1 cellular context compared by ENCODE assay signal in the genomic region with DNA sequence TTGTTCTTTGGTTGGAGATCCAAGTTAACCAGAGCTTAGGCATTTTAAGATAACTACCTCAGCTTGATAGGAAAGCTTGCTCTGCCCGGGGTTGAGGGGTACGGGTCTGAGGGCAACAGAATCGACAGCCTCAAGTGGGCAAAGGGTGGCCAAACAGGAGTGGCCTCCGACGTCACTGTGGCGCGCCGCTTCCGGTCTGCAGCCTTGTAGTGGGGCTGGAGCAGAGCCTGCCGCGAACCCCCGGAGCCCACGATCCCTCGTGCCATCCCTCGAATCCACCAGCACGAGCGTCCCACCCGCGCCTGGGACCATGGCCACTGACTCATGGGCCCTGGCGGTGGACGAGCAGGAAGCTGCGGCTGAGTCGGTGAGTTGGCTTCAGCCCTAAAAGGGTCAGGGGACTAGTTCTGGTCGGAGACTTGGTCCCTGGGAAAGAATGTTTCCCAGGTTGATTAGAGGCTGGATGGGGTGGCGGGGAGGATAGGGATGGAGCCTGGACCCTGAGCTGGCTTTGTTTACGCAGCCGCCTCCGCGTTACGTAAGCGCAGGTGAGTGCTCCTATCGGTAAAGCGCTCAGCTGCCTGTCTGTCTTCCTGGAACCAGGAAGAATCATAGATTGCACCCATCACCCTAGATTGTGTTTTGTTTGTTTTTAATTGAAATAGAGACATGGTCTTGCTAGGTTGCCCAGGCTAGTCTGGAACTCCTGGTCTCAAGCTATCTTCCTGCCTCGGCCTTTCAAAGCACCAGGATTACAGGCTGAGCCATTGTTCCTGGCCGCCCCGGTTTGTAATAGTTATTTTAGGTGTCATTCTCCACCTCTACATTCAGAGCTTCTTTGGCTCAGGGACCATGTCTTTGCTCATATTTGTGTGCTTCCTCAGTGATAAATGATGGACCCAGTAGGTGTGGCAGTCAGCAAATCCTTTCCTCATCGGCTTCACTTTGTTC.
TF ChIP-seq lines count a peak whose summit lies in the region.

A gene (plus strand): TSS at position 199 of the 951 bp plus-strand sequence. CDS start 112 bp downstream, at position 311.

TF ChIP-seq in HepG2, 621 proteins besides CTCF, POLR2A, EP300 and RAD21 (continued from another document and continues in another):
- TF ChIP-seq, protein P1, sequence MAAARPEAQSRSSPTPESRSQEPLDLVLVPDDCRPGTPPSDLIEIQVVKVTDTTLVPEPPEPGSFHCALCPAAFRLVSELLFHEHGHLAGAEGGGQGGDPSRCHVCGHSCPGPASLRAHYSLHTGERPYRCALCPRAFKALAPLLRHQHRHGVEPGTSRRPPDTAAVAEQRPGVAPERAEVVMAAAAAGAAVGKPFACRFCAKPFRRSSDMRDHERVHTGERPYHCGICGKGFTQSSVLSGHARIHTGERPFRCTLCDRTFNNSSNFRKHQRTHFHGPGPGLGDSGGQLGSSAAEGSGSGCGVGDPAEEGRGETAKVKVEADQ (CRISPR knock-in tag; IDR thresholded peaks at IDR 0.05; ENCODE audit: borderline replicate concordance), result peak; percentile 83; the same call in 1 of the 2 replicates
- TF ChIP-seq PRMT3 (CRISPR knock-in tag; IDR thresholded peaks at IDR 0.05; ENCODE audit: borderline replicate concordance, low read depth) (no peak), ZNF607 (CRISPR knock-in tag; IDR thresholded peaks at IDR 0.05; ENCODE audit: borderline replicate concordance) (peak; percentile 79; the same call in 1 of the 2 replicates), ZNF782 (CRISPR knock-in tag; IDR thresholded peaks at IDR 0.05; ENCODE audit: borderline replicate concordance) (no peak; the same call in 1 of the 2 replicates), ZNF644 (CRISPR knock-in tag; IDR thresholded peaks at IDR 0.05; ENCODE audit: low read depth) (peak; percentile 10; the same call in 1 of the 2 replicates), ISL2 (CRISPR knock-in tag; IDR thresholded peaks at IDR 0.05) (peak; percentile 28; the same call in 1 of the 2 replicates), SMAD9 (CRISPR knock-in tag; IDR thresholded peaks at IDR 0.05) (peak; percentile 48; the same call in 1 of the 2 replicates), SIN3A (IDR thresholded peaks at IDR 0.05; ENCODE audit: borderline replicate concordance, low read depth, low read length) (peak; percentile 83; the same call in 1 of the 2 replicates), ZNF841 (CRISPR knock-in tag; IDR thresholded peaks at IDR 0.05; ENCODE audit: borderline replicate concordance) (no peak), U2AF2 (IDR thresholded peaks at IDR 0.05; ENCODE audit: low read depth, low read length) (no peak), CCDC6 (CRISPR knock-in tag; IDR thresholded peaks at IDR 0.05) (peak; percentile 94; the same call in 1 of the 2 replicates), ZNF674 (CRISPR knock-in tag; IDR thresholded peaks at IDR 0.05; ENCODE audit: low read depth) (peak; percentile 96; the same call in 1 of the 2 replicates), HOXD1 (CRISPR knock-in tag; IDR thresholded peaks at IDR 0.05) (no peak), XBP1 (CRISPR knock-in tag; IDR thresholded peaks at IDR 0.05) (0 out of 2 replicates have a peak, but pooled peaks have one; percentile 45), FOXM1 (CRISPR knock-in tag; IDR thresholded peaks at IDR 0.05) (no peak), PAX8 (CRISPR knock-in tag; IDR thresholded peaks at IDR 0.05; ENCODE audit: borderline replicate concordance) (no peak; the same call in 1 of the 2 replicates), KMT2B (CRISPR knock-in tag; IDR thresholded peaks at IDR 0.05) (peak; percentile 88), ZNF3 (CRISPR knock-in tag; IDR thresholded peaks at IDR 0.05) (0 out of 2 replicates have a peak, but pooled peaks have one; percentile 40), RFX3 (CRISPR knock-in tag; IDR thresholded peaks at IDR 0.05) (no peak), KAT2B (IDR thresholded peaks at IDR 0.05; ENCODE audit: borderline replicate concordance, low read depth, low read length) (no peak), ZNF225 (CRISPR knock-in tag; IDR thresholded peaks at IDR 0.05) (peak; percentile 98), MAFG (CRISPR knock-in tag; IDR thresholded peaks at IDR 0.05) (no peak), RXRA (CRISPR knock-in tag; IDR thresholded peaks at IDR 0.05) (peak; percentile 80; the same call in 1 of the 2 replicates), NFIC (IDR thresholded peaks at IDR 0.05; ENCODE audit: low read length) (no peak), HOXA7 (CRISPR knock-in tag; IDR thresholded peaks at IDR 0.05) (no peak), ZFX (CRISPR knock-in tag; IDR thresholded peaks at IDR 0.05; ENCODE audit: low read depth) (peak; percentile 76), NFATC3 (CRISPR knock-in tag; IDR thresholded peaks at IDR 0.05) (no peak), ZNF124 (CRISPR knock-in tag; IDR thresholded peaks at IDR 0.05) (peak; percentile 55), SKI (IDR thresholded peaks at IDR 0.05; ENCODE audit: partially characterized antibody) (peak; percentile 70), NR3C1 (CRISPR knock-in tag; IDR thresholded peaks at IDR 0.05) (no peak)
- TF ChIP-seq, protein P2, sequence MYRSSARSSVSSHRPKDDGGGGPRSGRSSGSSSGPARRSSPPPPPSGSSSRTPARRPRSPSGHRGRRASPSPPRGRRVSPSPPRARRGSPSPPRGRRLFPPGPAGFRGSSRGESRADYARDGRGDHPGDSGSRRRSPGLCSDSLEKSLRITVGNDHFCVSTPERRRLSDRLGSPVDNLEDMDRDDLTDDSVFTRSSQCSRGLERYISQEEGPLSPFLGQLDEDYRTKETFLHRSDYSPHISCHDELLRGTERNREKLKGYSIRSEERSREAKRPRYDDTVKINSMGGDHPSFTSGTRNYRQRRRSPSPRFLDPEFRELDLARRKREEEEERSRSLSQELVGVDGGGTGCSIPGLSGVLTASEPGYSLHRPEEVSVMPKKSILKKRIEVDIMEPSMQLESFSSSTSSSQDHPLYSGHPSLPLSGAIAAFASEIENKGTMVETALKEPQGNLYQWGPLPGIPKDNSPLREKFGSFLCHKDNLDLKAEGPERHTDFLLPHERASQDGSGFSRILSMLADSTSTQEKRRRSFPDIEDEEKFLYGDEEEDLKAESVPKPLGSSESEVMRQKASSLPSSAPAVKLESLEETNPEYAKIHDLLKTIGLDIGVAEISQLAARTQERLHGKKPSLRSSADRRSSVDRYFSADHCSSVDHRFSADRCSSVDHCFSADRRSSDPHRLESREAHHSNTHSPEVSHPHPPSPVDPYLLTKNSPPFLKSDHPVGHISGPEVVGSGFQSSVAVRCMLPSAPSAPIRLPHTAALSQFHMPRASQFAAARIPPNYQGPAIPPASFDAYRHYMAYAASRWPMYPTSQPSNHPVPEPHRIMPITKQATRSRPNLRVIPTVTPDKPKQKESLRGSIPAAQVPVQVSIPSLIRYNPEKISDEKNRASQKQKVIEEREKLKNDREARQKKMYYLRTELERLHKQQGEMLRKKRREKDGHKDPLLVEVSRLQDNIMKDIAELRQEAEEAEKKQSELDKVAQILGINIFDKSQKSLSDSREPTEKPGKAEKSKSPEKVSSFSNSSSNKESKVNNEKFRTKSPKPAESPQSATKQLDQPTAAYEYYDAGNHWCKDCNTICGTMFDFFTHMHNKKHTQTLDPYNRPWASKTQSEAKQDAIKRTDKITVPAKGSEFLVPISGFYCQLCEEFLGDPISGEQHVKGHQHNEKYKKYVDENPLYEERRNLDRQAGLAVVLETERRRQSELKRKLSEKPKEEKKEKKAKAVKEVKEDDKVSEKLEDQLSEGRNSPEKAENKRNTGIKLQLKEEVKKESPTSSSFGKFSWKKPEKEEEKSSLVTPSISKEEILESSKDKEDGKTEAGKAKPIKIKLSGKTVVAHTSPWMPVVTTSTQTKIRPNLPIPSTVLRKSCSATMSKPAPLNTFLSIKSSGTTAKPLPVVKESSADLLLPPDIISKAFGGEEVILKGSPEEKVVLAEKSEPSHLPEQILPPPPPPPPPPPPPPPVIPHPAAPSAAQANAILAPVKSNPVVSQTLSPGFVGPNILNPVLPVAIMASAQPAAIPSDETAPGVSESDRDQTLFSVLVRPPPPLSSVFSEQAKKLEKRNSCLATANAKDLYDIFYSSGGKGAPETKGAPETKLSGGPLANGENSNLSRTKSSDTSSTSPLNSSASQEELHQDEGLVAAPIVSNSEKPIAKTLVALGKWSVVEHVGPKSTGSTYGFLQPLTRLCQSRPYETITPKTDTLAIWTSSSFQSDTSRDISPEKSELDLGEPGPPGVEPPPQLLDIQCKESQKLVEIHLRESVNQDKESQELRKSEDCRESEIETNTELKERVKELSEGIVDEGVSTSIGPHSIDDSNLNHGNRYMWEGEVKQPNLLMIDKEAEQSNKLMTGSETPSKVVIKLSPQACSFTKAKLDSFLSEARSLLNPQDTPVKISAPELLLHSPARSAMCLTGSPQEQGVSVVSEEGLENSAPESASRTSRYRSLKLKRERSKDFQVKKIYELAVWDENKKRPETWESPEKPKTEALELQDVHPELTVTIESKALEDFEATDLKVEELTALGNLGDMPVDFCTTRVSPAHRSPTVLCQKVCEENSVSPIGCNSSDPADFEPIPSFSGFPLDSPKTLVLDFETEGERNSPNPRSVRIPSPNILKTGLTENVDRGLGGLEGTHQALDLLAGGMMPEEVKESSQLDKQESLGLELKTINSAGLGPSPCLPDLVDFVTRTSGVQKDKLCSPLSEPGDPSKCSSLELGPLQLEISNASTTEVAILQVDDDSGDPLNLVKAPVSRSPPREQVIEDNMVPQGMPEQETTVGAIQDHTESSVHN (CRISPR knock-in tag; IDR thresholded peaks at IDR 0.05), result no peak; the same call in 1 of the 2 replicates
- TF ChIP-seq, protein P3, sequence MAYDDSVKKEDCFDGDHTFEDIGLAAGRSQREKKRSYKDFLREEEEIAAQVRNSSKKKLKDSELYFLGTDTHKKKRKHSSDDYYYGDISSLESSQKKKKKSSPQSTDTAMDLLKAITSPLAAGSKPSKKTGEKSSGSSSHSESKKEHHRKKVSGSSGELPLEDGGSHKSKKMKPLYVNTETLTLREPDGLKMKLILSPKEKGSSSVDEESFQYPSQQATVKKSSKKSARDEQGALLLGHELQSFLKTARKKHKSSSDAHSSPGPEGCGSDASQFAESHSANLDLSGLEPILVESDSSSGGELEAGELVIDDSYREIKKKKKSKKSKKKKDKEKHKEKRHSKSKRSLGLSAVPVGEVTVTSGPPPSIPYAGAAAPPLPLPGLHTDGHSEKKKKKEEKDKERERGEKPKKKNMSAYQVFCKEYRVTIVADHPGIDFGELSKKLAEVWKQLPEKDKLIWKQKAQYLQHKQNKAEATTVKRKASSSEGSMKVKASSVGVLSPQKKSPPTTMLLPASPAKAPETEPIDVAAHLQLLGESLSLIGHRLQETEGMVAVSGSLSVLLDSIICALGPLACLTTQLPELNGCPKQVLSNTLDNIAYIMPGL (CRISPR knock-in tag; IDR thresholded peaks at IDR 0.05; ENCODE audit: borderline replicate concordance in 1 of 2, low read depth in 1 of 2), result peak; percentile 85 to 90
- TF ChIP-seq, protein P4, sequence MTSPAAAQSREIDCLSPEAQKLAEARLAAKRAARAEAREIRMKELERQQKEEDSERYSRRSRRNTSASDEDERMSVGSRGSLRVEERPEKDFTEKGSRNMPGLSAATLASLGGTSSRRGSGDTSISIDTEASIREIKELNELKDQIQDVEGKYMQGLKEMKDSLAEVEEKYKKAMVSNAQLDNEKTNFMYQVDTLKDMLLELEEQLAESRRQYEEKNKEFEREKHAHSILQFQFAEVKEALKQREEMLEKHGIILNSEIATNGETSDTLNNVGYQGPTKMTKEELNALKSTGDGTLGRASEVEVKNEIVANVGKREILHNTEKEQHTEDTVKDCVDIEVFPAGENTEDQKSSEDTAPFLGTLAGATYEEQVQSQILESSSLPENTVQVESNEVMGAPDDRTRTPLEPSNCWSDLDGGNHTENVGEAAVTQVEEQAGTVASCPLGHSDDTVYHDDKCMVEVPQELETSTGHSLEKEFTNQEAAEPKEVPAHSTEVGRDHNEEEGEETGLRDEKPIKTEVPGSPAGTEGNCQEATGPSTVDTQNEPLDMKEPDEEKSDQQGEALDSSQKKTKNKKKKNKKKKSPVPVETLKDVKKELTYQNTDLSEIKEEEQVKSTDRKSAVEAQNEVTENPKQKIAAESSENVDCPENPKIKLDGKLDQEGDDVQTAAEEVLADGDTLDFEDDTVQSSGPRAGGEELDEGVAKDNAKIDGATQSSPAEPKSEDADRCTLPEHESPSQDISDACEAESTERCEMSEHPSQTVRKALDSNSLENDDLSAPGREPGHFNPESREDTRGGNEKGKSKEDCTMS (CRISPR knock-in tag; conservative IDR thresholded peaks at IDR 0.05), result no peak
- TF ChIP-seq, protein P5, sequence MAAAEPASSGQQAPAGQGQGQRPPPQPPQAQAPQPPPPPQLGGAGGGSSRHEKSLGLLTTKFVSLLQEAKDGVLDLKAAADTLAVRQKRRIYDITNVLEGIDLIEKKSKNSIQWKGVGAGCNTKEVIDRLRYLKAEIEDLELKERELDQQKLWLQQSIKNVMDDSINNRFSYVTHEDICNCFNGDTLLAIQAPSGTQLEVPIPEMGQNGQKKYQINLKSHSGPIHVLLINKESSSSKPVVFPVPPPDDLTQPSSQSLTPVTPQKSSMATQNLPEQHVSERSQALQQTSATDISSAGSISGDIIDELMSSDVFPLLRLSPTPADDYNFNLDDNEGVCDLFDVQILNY (CRISPR knock-in tag; conservative IDR thresholded peaks at IDR 0.05), result peak; percentile 55; the same call in 1 of the 2 replicates
- TF ChIP-seq, protein P6, sequence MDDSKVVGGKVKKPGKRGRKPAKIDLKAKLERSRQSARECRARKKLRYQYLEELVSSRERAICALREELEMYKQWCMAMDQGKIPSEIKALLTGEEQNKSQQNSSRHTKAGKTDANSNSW (CRISPR knock-in tag; IDR thresholded peaks at IDR 0.05; ENCODE audit: borderline replicate concordance), result no peak
- TF ChIP-seq, protein P7, sequence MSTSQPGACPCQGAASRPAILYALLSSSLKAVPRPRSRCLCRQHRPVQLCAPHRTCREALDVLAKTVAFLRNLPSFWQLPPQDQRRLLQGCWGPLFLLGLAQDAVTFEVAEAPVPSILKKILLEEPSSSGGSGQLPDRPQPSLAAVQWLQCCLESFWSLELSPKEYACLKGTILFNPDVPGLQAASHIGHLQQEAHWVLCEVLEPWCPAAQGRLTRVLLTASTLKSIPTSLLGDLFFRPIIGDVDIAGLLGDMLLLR (CRISPR knock-in tag; IDR thresholded peaks at IDR 0.05), result peak; percentile 94
- TF ChIP-seq, protein P8, sequence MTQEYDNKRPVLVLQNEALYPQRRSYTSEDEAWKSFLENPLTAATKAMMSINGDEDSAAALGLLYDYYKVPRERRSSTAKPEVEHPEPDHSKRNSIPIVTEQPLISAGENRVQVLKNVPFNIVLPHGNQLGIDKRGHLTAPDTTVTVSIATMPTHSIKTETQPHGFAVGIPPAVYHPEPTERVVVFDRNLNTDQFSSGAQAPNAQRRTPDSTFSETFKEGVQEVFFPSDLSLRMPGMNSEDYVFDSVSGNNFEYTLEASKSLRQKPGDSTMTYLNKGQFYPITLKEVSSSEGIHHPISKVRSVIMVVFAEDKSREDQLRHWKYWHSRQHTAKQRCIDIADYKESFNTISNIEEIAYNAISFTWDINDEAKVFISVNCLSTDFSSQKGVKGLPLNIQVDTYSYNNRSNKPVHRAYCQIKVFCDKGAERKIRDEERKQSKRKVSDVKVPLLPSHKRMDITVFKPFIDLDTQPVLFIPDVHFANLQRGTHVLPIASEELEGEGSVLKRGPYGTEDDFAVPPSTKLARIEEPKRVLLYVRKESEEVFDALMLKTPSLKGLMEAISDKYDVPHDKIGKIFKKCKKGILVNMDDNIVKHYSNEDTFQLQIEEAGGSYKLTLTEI (CRISPR knock-in tag; conservative IDR thresholded peaks at IDR 0.05), result no peak
- TF ChIP-seq, protein P9, sequence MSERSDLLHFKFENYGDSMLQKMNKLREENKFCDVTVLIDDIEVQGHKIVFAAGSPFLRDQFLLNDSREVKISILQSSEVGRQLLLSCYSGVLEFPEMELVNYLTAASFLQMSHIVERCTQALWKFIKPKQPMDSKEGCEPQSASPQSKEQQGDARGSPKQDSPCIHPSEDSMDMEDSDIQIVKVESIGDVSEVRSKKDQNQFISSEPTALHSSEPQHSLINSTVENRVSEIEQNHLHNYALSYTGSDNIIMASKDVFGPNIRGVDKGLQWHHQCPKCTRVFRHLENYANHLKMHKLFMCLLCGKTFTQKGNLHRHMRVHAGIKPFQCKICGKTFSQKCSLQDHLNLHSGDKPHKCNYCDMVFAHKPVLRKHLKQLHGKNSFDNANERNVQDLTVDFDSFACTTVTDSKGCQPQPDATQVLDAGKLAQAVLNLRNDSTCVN (CRISPR knock-in tag; IDR thresholded peaks at IDR 0.05; ENCODE audit: borderline replicate concordance), result peak; percentile 85; the same call in 1 of the 2 replicates
